1 cellular context compared by ENCODE assay signal in the genomic region with DNA sequence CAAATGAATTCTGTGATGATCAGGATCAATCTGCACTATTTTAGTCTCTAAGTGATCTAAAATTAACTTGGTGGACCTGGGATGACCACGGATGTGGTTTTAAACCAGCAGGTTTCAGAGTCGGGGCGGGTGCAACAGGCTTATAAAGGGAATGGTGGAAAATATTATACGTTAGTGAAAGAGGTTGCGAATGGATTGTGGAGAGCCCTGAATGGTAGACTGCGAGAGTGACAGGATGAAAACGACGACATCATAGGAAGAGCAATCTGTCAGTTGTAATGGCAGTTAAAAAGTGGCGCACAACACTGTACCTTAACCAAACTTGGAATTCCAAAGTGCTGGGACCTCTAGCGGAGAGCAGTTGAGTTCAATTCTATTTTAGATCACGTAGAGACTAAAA.
TF ChIP-seq lines count a peak whose summit lies in the region.

No MANE protein-coding gene starts in this region.

TF ChIP-seq in HCT116, 20 proteins besides CTCF, POLR2A, EP300 and RAD21:
- no peak for TF ChIP-seq ZFX (IDR thresholded peaks at IDR 0.05)
- no peak for TF ChIP-seq TCF7L2 (IDR thresholded peaks at IDR 0.05; ENCODE audit: borderline replicate concordance, extremely low read depth, insufficient read depth, insufficient read length)
- TF ChIP-seq, protein P1, sequence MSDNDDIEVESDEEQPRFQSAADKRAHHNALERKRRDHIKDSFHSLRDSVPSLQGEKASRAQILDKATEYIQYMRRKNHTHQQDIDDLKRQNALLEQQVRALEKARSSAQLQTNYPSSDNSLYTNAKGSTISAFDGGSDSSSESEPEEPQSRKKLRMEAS (IDR thresholded peaks at IDR 0.05) = no peak
- TF ChIP-seq EZH2phosphoT487 (IDR thresholded peaks at IDR 0.05; ENCODE audit: borderline replicate concordance) = no peak
